22 cellular contexts compared by ENCODE assay signal in genomic region chr10:131930586-131931330, GRCh38. TPM values are rescaled to one million over a fixed set of nuclear protein-coding genes. Genes with fewer than 3 reads are reported as not detected.
DNase-seq lines count a peak whose midpoint lies in the region; ATAC-seq and TF ChIP-seq lines count a peak whose summit lies in the region.
"Had no signal": no experiment of that assay in that cellular context is flagged by ENCODE, and none has a peak within 500 bp of the region (broad histone marks: within the 10 kb centered on the region; RNA-seq: fewer than 3 reads in every experiment).

No MANE protein-coding gene starts in this region.

- H4K20me1 ChIP-seq in OCI-LY7 (ENCODE audit: insufficient read depth, low read length), result no peaks in the 10 kb centered on the region; the same call in 1 of the 2 replicates

- no peak overlapping the region for H2AK5ac ChIP-seq in trophoblast cell (ENCODE audit: low read length)

- no peaks in the 10 kb centered on the region for H3K27me3 Mint-ChIP-seq in activated CD8-positive, alpha-beta T cell treated with anti-CD3 and anti-CD28 coated beads for 36 hours
- no peaks in the 10 kb centered on the region for H3K27me3 Mint-ChIP-seq in activated CD8-positive, alpha-beta T cell treated with anti-CD3 and anti-CD28 coated beads, Interleukin-2, amount 10 ng/mL, durations not matched to agents 7 days and 5 days (ENCODE audit: low read depth)
- peaks cover 0 to 2% of the 10 kb centered on the region in 2 donors for H3K27me3 Mint-ChIP-seq in CD8-positive, alpha-beta memory T cell
- peaks cover 8% of the 10 kb centered on the region for H3K27me3 Mint-ChIP-seq in endothelial cell (ENCODE audit: unreplicated experiment)
- H3K27me3 Mint-ChIP-seq: stimulated activated naive B cell treated with anti-CD40 and anti-IgM and Interleukin-4, amounts not matched to agents 10 μg/mL and 1 μg/mL and 100 μg/mL, for 72 hours had no signal

- H3K9me3 Mint-ChIP-seq in activated CD8-positive, alpha-beta T cell treated with anti-CD3 and anti-CD28 coated beads for 36 hours, result no peaks in the 10 kb centered on the region
- H3K9me3 Mint-ChIP-seq in activated CD8-positive, alpha-beta T cell treated with anti-CD3 and anti-CD28 coated beads, Interleukin-2, amount 10 ng/mL, durations not matched to agents 7 days and 5 days (ENCODE audit: insufficient read depth), result peaks cover under 1% of the 10 kb centered on the region
- H3K9me3 Mint-ChIP-seq in CD8-positive, alpha-beta memory T cell, result no peaks in the 10 kb centered on the region
- H3K9me3 Mint-ChIP-seq in endothelial cell (ENCODE audit: unreplicated experiment), result no peaks in the 10 kb centered on the region
- H3K9me3 Mint-ChIP-seq: activated T-helper 1 cell treated with anti-CD3 and anti-CD28 coated beads, Interleukin-12 subunit alpha, Interleukin-12 subunit beta, Interleukin-2, Interleukin-4 antibody, amounts not matched to agents 30 ng/mL and 10 ng/mL and 1 ng/mL, durations not matched to agents 14 hours and 24 hours and 36 hours; stimulated activated naive B cell treated with anti-CD40 and anti-IgM and Interleukin-4, amounts not matched to agents 10 μg/mL and 1 μg/mL and 100 μg/mL, for 72 hours had no signal

- no peak for TF ChIP-seq CTCF in activated CD8-positive, alpha-beta T cell treated with anti-CD3 and anti-CD28 coated beads for 36 hours (IDR thresholded peaks at IDR 0.05)
- TF ChIP-seq CTCF in endothelial cell (IDR thresholded peaks at IDR 0.05; ENCODE audit: unreplicated experiment), result no peak
- no peak for TF ChIP-seq CTCF in OCI-LY7 (conservative IDR thresholded peaks at IDR 0.05; ENCODE audit: low read length)

- no peak overlapping the region for H2AFZ ChIP-seq in trophoblast cell (ENCODE audit: insufficient read depth, low read length, poor library complexity)
- H2AFZ ChIP-seq in OCI-LY7 (ENCODE audit: low read length), result no peak overlapping the region

- H3K9me2 ChIP-seq in OCI-LY7 (ENCODE audit: insufficient read depth, low read length), result no peaks in the 10 kb centered on the region

- no peak overlapping the region for H4K12ac ChIP-seq in trophoblast cell (ENCODE audit: low read depth, low read length)

- no peaks in the 10 kb centered on the region for H3K36me3 ChIP-seq in CD8-positive, alpha-beta memory T cell (ENCODE audit: insufficient read depth, low read length)
- H3K36me3 ChIP-seq in trophoblast cell (ENCODE audit: control insufficient read depth in 1 of 2, insufficient read depth in 2 of 2, low read length in 2 of 2) (peaks cover 12 to 15% of the 10 kb centered on the region in 2 experiments), OCI-LY7 (ENCODE audit: insufficient read depth, low read length) (peaks cover 27% of the 10 kb centered on the region)
- H3K36me3 ChIP-seq: SJCRH30 had no signal

- peaks cover 82% of the 10 kb centered on the region for H3K4me1 Mint-ChIP-seq in activated CD8-positive, alpha-beta T cell treated with anti-CD3 and anti-CD28 coated beads for 36 hours (ENCODE audit: low read depth)
- H3K4me1 Mint-ChIP-seq in activated CD8-positive, alpha-beta T cell treated with anti-CD3 and anti-CD28 coated beads, Interleukin-2, amount 10 ng/mL, durations not matched to agents 7 days and 5 days (ENCODE audit: low read depth), result peaks cover 70% of the 10 kb centered on the region
- peaks cover 67 to 93% (median 77%) of the 10 kb centered on the region in 3 donors for H3K4me1 Mint-ChIP-seq in CD8-positive, alpha-beta memory T cell
- peaks cover 63% of the 10 kb centered on the region for H3K4me1 Mint-ChIP-seq in endothelial cell (ENCODE audit: unreplicated experiment)

- H3K9ac ChIP-seq in trophoblast cell (ENCODE audit: low read length), result no peak overlapping the region

- intact Hi-C loops in activated CD8-positive, alpha-beta T cell treated with anti-CD3 and anti-CD28 coated beads for 36 hours (cut with micrococcal nuclease), result no loop called here
- intact Hi-C loops in OCI-LY7 (cut with micrococcal nuclease; ENCODE audit: unreplicated experiment), result no loop called here

- BruUV-seq in OCI-LY7 (replicated peaks; lab: Mats Ljungman, UMichigan), result no TSS peak

- H3K4me3 Mint-ChIP-seq in activated CD8-positive, alpha-beta T cell treated with anti-CD3 and anti-CD28 coated beads for 36 hours, result no peak overlapping the region
- H3K4me3 Mint-ChIP-seq in activated CD8-positive, alpha-beta T cell treated with anti-CD3 and anti-CD28 coated beads, Interleukin-2, amount 10 ng/mL, durations not matched to agents 7 days and 5 days, result no peak overlapping the region
- peak overlapping the region in 1 of 7 donors; percentile 63 for H3K4me3 Mint-ChIP-seq in CD8-positive, alpha-beta memory T cell
- H3K4me3 Mint-ChIP-seq in endothelial cell (ENCODE audit: unreplicated experiment), result peak overlapping the region; percentile 78
- H3K4me3 Mint-ChIP-seq: activated T-helper 1 cell treated with anti-CD3 and anti-CD28 coated beads, Interleukin-12 subunit alpha, Interleukin-12 subunit beta, Interleukin-2, Interleukin-4 antibody, amounts not matched to agents 30 ng/mL and 10 ng/mL and 1 ng/mL, durations not matched to agents 14 hours and 24 hours and 36 hours had no signal

- H3K27ac Mint-ChIP-seq in activated CD8-positive, alpha-beta T cell treated with anti-CD3 and anti-CD28 coated beads for 36 hours, result peak overlapping the region; percentile 5
- no peak overlapping the region for H3K27ac Mint-ChIP-seq in activated CD8-positive, alpha-beta T cell treated with anti-CD3 and anti-CD28 coated beads, Interleukin-2, amount 10 ng/mL, durations not matched to agents 7 days and 5 days
- H3K27ac Mint-ChIP-seq in CD8-positive, alpha-beta memory T cell, result peak overlapping the region in 5 of 8 donors; percentile 3 to 58 (median 30)
- peak overlapping the region; percentile 55 for H3K27ac Mint-ChIP-seq in endothelial cell (ENCODE audit: unreplicated experiment)

- H3K4me1 ChIP-seq in CD8-positive, alpha-beta memory T cell (ENCODE audit: insufficient read depth, low read length), result peaks cover 65% of the 10 kb centered on the region
- H3K4me1 ChIP-seq in trophoblast cell (ENCODE audit: control insufficient read depth in 1 of 2, insufficient read depth in 2 of 2, low read length in 2 of 2) (peaks cover 18 to 23% of the 10 kb centered on the region in 2 experiments), OCI-LY7 (ENCODE audit: insufficient read depth, low read length, poor library complexity, severe bottlenecking) (peaks cover 17% of the 10 kb centered on the region)
- H3K4me1 ChIP-seq: SJCRH30 had no signal

- no peaks in the 10 kb centered on the region for H3K9me3 ChIP-seq in CD8-positive, alpha-beta memory T cell (ENCODE audit: low read length)
- H3K9me3 ChIP-seq in trophoblast cell (ENCODE audit: insufficient read depth, low read depth, low read length), result peaks cover 6% of the 10 kb centered on the region
- no peaks in the 10 kb centered on the region for H3K9me3 ChIP-seq in OCI-LY7 (ENCODE audit: low read length)
- H3K9me3 ChIP-seq: A549, neutrophil, SJCRH30 had no signal

- H3K4me2 ChIP-seq in trophoblast cell (ENCODE audit: low read length), result no peak overlapping the region
- no peak overlapping the region for H3K4me2 ChIP-seq in OCI-LY7 (ENCODE audit: low read length)
- H3K4me2 ChIP-seq: A549 had no signal

- DNase-seq in activated CD8-positive, alpha-beta T cell treated with anti-CD3 and anti-CD28 coated beads for 36 hours, result no peak
- no peak for DNase-seq in activated CD8-positive, alpha-beta T cell treated with anti-CD3 and anti-CD28 coated beads, Interleukin-2, amount 10 ng/mL, durations not matched to agents 7 days and 5 days
- no peak for DNase-seq in CD8-positive, alpha-beta memory T cell
- DNase-seq in endothelial cell (ENCODE audit: low spot score) (no peak), trophoblast cell (no peak), OCI-LY7 (ENCODE audit: low spot score) (no peak)
- DNase-seq: activated CD4-positive, alpha-beta T cell treated with anti-CD3 and anti-CD28 coated beads, Interleukin-2, amount 50 U/mL, for 1 hour; COR-L47; dorsolateral prefrontal cortex; lower lobe of right lung; MM.1S; NCI-H1694 treated with DMSO at 0.1 percent for 48 hours; NCI-H446; SJCRH30; small intestine; stimulated activated naive B cell treated with anti-CD40 and anti-IgM and Interleukin-4, amounts not matched to agents 10 μg/mL and 1 μg/mL and 100 μg/mL, for 72 hours; T1000 had no signal

- CTCF ChIA-PET in activated CD8-positive, alpha-beta T cell treated with anti-CD3 and anti-CD28 coated beads for 36 hours (lab: Charles Lee), result no interaction called here
- CTCF ChIA-PET in activated CD8-positive, alpha-beta T cell treated with anti-CD3 and anti-CD28 coated beads, Interleukin-2, amount 10 ng/mL, durations not matched to agents 7 days and 5 days (lab: Charles Lee), result no interaction called here
- CTCF ChIA-PET in CD8-positive, alpha-beta memory T cell (lab: Charles Lee), result interaction anchor here (1.4 kb wide), 1 partner anchor 12 kb away, joined by 5 read pairs; no protein-coding TSS in a partner anchor
- CTCF ChIA-PET in OCI-LY7 (lab: Charles Lee; ENCODE audit: unreplicated experiment), result no interaction called here

- no CpG with 5 or more reads among the region's 16 CpGs for WGBS in trophoblast cell (ENCODE audit: extremely low coverage, insufficient coverage, insufficient read length)

- no peak overlapping the region for H2BK120ac ChIP-seq in trophoblast cell (ENCODE audit: insufficient read depth, low read length, poor library complexity)

- H2BK12ac ChIP-seq in trophoblast cell (ENCODE audit: low read length), result no peak overlapping the region

- H3K27ac ChIP-seq in CD8-positive, alpha-beta memory T cell (ENCODE audit: low read depth, low read length), result no peak overlapping the region
- H3K27ac ChIP-seq in trophoblast cell (ENCODE audit: low read depth, low read length), result no peak overlapping the region
- H3K27ac ChIP-seq in OCI-LY7 (ENCODE audit: low read depth, low read length, poor library complexity, severe bottlenecking), result no peak overlapping the region
- H3K27ac ChIP-seq: A549, lower lobe of right lung, neutrophil, SJCRH30 had no signal

- H3K79me2 ChIP-seq in trophoblast cell (ENCODE audit: control insufficient read depth, insufficient read depth, low read length, poor library complexity) (peaks cover 28% of the 10 kb centered on the region), OCI-LY7 (ENCODE audit: insufficient read depth, low read depth, low read length) (peaks cover 79% of the 10 kb centered on the region)

- no peaks in the 10 kb centered on the region for H3K27me3 ChIP-seq in CD8-positive, alpha-beta memory T cell (ENCODE audit: insufficient read depth, low read length, poor library complexity, severe bottlenecking)
- no peaks in the 10 kb centered on the region for H3K27me3 ChIP-seq in trophoblast cell (ENCODE audit: insufficient read depth, low read length)
- H3K27me3 ChIP-seq: dorsolateral prefrontal cortex, neutrophil, SJCRH30 had no signal

- no peaks in the 10 kb centered on the region for H3K79me1 ChIP-seq in trophoblast cell (ENCODE audit: low read length)

- H3K23ac ChIP-seq in trophoblast cell (ENCODE audit: low read length), result no peak overlapping the region

- H3K4ac ChIP-seq in trophoblast cell (ENCODE audit: low read depth, low read length), result peak overlapping the region; percentile 94

- no peak overlapping the region for H2BK5ac ChIP-seq in trophoblast cell (ENCODE audit: low read depth, low read length, poor library complexity)

- H4K91ac ChIP-seq in trophoblast cell (ENCODE audit: low read depth, low read length), result no peak overlapping the region

- H3K18ac ChIP-seq in trophoblast cell (ENCODE audit: low read length), result peak overlapping the region; percentile 74

- no peak overlapping the region for H4K8ac ChIP-seq in trophoblast cell (ENCODE audit: low read depth, low read length)

- POLR2A ChIA-PET in activated CD8-positive, alpha-beta T cell treated with anti-CD3 and anti-CD28 coated beads for 36 hours (lab: Charles Lee), result interaction anchor here (1.2 kb wide), 1 partner anchor 50 kb away, joined by 3 read pairs; no protein-coding TSS in a partner anchor
- POLR2A ChIA-PET in activated CD8-positive, alpha-beta T cell treated with anti-CD3 and anti-CD28 coated beads, Interleukin-2, amount 10 ng/mL, durations not matched to agents 7 days and 5 days (lab: Charles Lee), result no interaction called here
- POLR2A ChIA-PET in CD8-positive, alpha-beta memory T cell (lab: Charles Lee), result no interaction called here
- POLR2A ChIA-PET in OCI-LY7 (lab: Charles Lee), result no interaction called here

- ATAC-seq in activated CD8-positive, alpha-beta T cell treated with anti-CD3 and anti-CD28 coated beads for 36 hours, result no peak
- ATAC-seq in activated CD8-positive, alpha-beta T cell treated with anti-CD3 and anti-CD28 coated beads, Interleukin-2, amount 10 ng/mL, durations not matched to agents 7 days and 5 days, result no peak
- ATAC-seq in GM21390 (IDR thresholded peaks at IDR 0.05; ENCODE audit: unreplicated experiment), result no peak
- ATAC-seq in GM21723 (IDR thresholded peaks at IDR 0.05; ENCODE audit: unreplicated experiment), result no peak
- ATAC-seq: A549; lower lobe of right lung; stimulated activated naive B cell treated with anti-CD40 and anti-IgM and Interleukin-4, amounts not matched to agents 10 μg/mL and 1 μg/mL and 100 μg/mL, for 72 hours had no signal

- H3K36me3 Mint-ChIP-seq in activated CD8-positive, alpha-beta T cell treated with anti-CD3 and anti-CD28 coated beads for 36 hours (ENCODE audit: low read depth), result peaks cover 34% of the 10 kb centered on the region
- peaks cover 24% of the 10 kb centered on the region for H3K36me3 Mint-ChIP-seq in activated CD8-positive, alpha-beta T cell treated with anti-CD3 and anti-CD28 coated beads, Interleukin-2, amount 10 ng/mL, durations not matched to agents 7 days and 5 days (ENCODE audit: low read depth)
- H3K36me3 Mint-ChIP-seq in CD8-positive, alpha-beta memory T cell, result peaks cover 0 to 31% (median 5%) of the 10 kb centered on the region in 3 donors
- peaks cover 20% of the 10 kb centered on the region for H3K36me3 Mint-ChIP-seq in endothelial cell (ENCODE audit: low read depth, unreplicated experiment)

- no peak overlapping the region for H3K14ac ChIP-seq in trophoblast cell (ENCODE audit: low read length)

- no peak overlapping the region for H3K4me3 ChIP-seq in CD8-positive, alpha-beta memory T cell (ENCODE audit: low read length)
- no peak overlapping the region for H3K4me3 ChIP-seq in trophoblast cell (ENCODE audit: low read depth, low read length)
- H3K4me3 ChIP-seq in OCI-LY7 (ENCODE audit: low read depth, low read length, poor library complexity, severe bottlenecking), result no peak overlapping the region
- H3K4me3 ChIP-seq: A549, dorsolateral prefrontal cortex, lower lobe of right lung, SJCRH30 had no signal

RNA-seq across cellular contexts. Expression of gene PPP2R2D, which starts 29.9 kb away (rescaled TPM):
- total RNA-seq in activated CD8-positive, alpha-beta T cell treated with anti-CD3 and anti-CD28 coated beads for 36 hours, result 10 to 100 TPM; 31.6 to 32.3 TPM
- 10 to 100 TPM; 36.5 to 37.5 TPM for total RNA-seq in activated CD8-positive, alpha-beta T cell treated with anti-CD3 and anti-CD28 coated beads, Interleukin-2, amount 10 ng/mL, durations not matched to agents 7 days and 5 days
- 10 to 100 TPM; 23.5 to 24.5 TPM for total RNA-seq in CD8-positive, alpha-beta memory T cell
- polyA plus RNA-seq in CD8-positive, alpha-beta memory T cell, result 34.0 TPM
- total RNA-seq in endothelial cell (ENCODE audit: unreplicated experiment) (36.9 TPM), OCI-LY7 (2022) (37.4 and 40.1 TPM in 2 replicates)
- polyA plus RNA-seq in trophoblast cell (2013), result 40.4 and 40.5 TPM in 2 replicates
- 36.2 and 38.5 TPM in 2 replicates for total RNA-seq in OCI-LY7 (2014; rRNA removed; shearing (Covaris generic))

RNA-seq across cellular contexts. Expression of gene BNIP3, which starts 51.0 kb away (rescaled TPM):
- total RNA-seq in activated CD8-positive, alpha-beta T cell treated with anti-CD3 and anti-CD28 coated beads for 36 hours, result 100 to 1,000 TPM; 207 to 216 TPM
- 10 to 100 TPM; 61.5 to 62.9 TPM for total RNA-seq in activated CD8-positive, alpha-beta T cell treated with anti-CD3 and anti-CD28 coated beads, Interleukin-2, amount 10 ng/mL, durations not matched to agents 7 days and 5 days
- 10 to 100 TPM; 39.8 to 40.7 TPM for total RNA-seq in CD8-positive, alpha-beta memory T cell
- polyA plus RNA-seq in CD8-positive, alpha-beta memory T cell, result 26.3 TPM
- total RNA-seq in endothelial cell (ENCODE audit: unreplicated experiment) (29.9 TPM), OCI-LY7 (2022) (46.3 and 99.8 TPM in 2 replicates)
- 237 and 248 TPM in 2 replicates for polyA plus RNA-seq in trophoblast cell (2013)
- 60.1 and 66.6 TPM in 2 replicates for total RNA-seq in OCI-LY7 (2014; rRNA removed; shearing (Covaris generic))
